27 cellular contexts compared by ENCODE assay signal in the genomic region with DNA sequence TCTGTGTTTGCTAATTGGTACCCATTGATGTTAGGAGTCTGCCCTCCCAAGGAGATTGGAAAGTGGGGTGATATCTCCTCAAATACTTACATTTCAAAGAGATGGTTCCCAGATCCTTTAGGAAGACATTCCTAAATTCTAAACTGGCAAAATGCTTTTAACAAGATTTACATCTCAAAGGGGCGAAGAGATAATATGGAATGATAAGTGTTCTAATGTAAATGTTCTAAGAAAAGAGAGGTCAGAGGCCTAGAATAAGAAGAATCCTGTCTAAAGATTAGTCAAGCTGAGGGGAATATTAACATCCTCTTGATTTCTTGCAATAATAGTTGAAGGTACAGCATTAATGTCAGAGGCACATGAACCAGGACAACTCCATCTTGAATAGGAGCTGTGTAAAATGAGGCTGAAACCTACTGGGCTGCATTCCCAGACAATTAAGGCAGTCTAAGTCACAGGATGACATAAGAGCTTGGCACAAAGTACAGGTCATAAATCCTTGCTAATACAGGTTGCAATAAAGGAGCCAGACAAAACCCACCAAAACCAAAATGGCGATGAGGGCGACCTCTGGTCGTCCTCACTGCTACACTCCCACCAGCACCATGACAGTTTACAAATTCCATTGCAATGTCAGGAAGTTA.
DNase-seq lines count a peak whose midpoint lies in the region; FAIRE-seq and TF ChIP-seq lines count a peak whose summit lies in the region.
"Had no signal": no experiment of that assay in that cellular context is flagged by ENCODE, and none has a peak within 500 bp of the region (broad histone marks: within the 10 kb centered on the region; RNA-seq: fewer than 3 reads in every experiment).

No MANE protein-coding gene starts in this region.

- no peak overlapping the region for H3K14ac ChIP-seq in H1 (ENCODE audit: insufficient read length)

- H2BK12ac ChIP-seq in H1 (ENCODE audit: low read depth, low read length) = peak overlapping the region; percentile 63; the same call in 1 of the 2 replicates

- H3K36me3 ChIP-seq in H1 (ENCODE audit: control insufficient read depth in 2 of 4, insufficient read depth in 4 of 4, low read length in 3 of 4) = no peaks in the 10 kb centered on the region
- H3K36me3 ChIP-seq in SJCRH30 = no peaks in the 10 kb centered on the region
- H3K36me3 ChIP-seq: breast epithelium, stomach, thyroid gland had no signal

- CTCF ChIA-PET in H1 (lab: Charles Lee; ENCODE audit: partially characterized antibody) = no interaction called here

- no peaks in the 10 kb centered on the region for H4K20me1 ChIP-seq in H1 (replicated peaks in 1 of 2; ENCODE audit: control insufficient read depth in 1 of 2, insufficient read depth in 2 of 2, low read length in 2 of 2)

- DNase-seq in EL (peak; percentile 14), M059J (ENCODE audit: low read depth) (peak; percentile 78), H1 (ENCODE audit: low read depth in 1 of 2, low spot score in 2 of 2) (no peak), mesothelial cell of epicardium (ENCODE audit: low spot score in 2 of 2, unreplicated experiment in 2 of 2) (no peak), SJCRH30 (no peak), COLO668 (lab: John Stamatoyannopoulos, UW; ENCODE audit: unreplicated experiment) (no peak), nucleus accumbens (lab: John Stamatoyannopoulos, UW) (no peak)
- DNase-seq in stimulated activated CD4-positive, alpha-beta T cell treated with anti-CD3 and anti-CD28 coated beads, Interleukin-4, amount 100 ng/mL, for 1 hour = no peak
- DNase-seq: activated CD4-positive, alpha-beta T cell treated with anti-CD3 and anti-CD28 coated beads for 4 hours; activated naive CD4-positive, alpha-beta T cell treated with anti-CD3 and anti-CD28 coated beads, Interleukin-2, amount 50 U/mL, for 16 hours; amniotic stem cell; CD8-positive, alpha-beta T cell; hippocampal formation; NCI-H1092 treated with DMSO at 0.1 percent for 48 hours; NCI-H1930; NCI-H2171 treated with DMSO at 0.1 percent for 48 hours; NCI-H510A treated with DMSO at 0.1 percent for 48 hours; PC-3; right cardiac atrium; SHP77; stomach; SW 1271; thyroid gland had no signal

- no peak overlapping the region for H3K56ac ChIP-seq in H1 (replicated peaks; ENCODE audit: insufficient read length, low read depth, low read length)

- H2BK15ac ChIP-seq in H1 (ENCODE audit: low read length) = no peak overlapping the region

- H3K4me1 ChIP-seq in H1 (replicated peaks in 1 of 4; ENCODE audit: control insufficient read depth in 3 of 4, insufficient read depth in 4 of 4, low read length in 3 of 4) = peaks cover 0 to 7% (median 1%) of the 10 kb centered on the region in 4 experiments; a peak in 2 of 7 replicates
- no peaks in the 10 kb centered on the region for H3K4me1 ChIP-seq in SJCRH30
- H3K4me1 ChIP-seq: breast epithelium, stomach, thyroid gland had no signal

- no peak for TF ChIP-seq CTCF in H1 (IDR thresholded peaks at IDR 0.05; ENCODE audit: control extremely low read depth in 1 of 3, insufficient read depth in 1 of 3, low read depth in 1 of 3, low read length in 3 of 3)
- TF ChIP-seq CTCF in mesothelial cell of epicardium (IDR thresholded peaks at IDR 0.05; ENCODE audit: unreplicated experiment) = no peak

- H3K27me3 ChIP-seq in H1 (replicated peaks in 1 of 4; ENCODE audit: control insufficient read depth in 3 of 4, extremely low read depth in 1 of 4, insufficient read depth in 3 of 4, low read length in 3 of 4) (no peaks in the 10 kb centered on the region), SJCRH30 (no peaks in the 10 kb centered on the region)
- H3K27me3 ChIP-seq: breast epithelium, stomach, thyroid gland had no signal

- H4K91ac ChIP-seq in H1 (replicated peaks; ENCODE audit: insufficient read length, low read length) = no peak overlapping the region

- no peak overlapping the region for H2AFZ ChIP-seq in H1 (ENCODE audit: low read length)

- TF ChIP-seq EP300 in H1 (IDR thresholded peaks at IDR 0.05; ENCODE audit: borderline replicate concordance in 1 of 2, low read depth in 2 of 2, low read length in 2 of 2) = no peak

- H3K4me3 ChIP-seq in H1 (ENCODE audit: extremely low read depth in 1 of 4, insufficient read depth in 2 of 4, low read depth in 3 of 4, low read length in 4 of 4) (no peak overlapping the region), SJCRH30 (no peak overlapping the region)
- H3K4me3 ChIP-seq: breast epithelium, stomach, thyroid gland had no signal

- no peak overlapping the region for H2BK20ac ChIP-seq in H1 (ENCODE audit: low read length)

- no peak overlapping the region for H2BK120ac ChIP-seq in H1 (replicated peaks; ENCODE audit: low read depth, low read length)

- H3K9me3 ChIP-seq in H1 (ENCODE audit: insufficient read depth in 2 of 2, low read depth in 1 of 2, low read length in 1 of 2) = no peaks in the 10 kb centered on the region
- no peaks in the 10 kb centered on the region for H3K9me3 ChIP-seq in SJCRH30 (replicated peaks)
- H3K9me3 ChIP-seq: breast epithelium, stomach, thyroid gland had no signal

- no peak for FAIRE-seq in H1 (lab: Jason Lieb, UNC)
- FAIRE-seq: GM12891 had no signal

- no peaks in the 10 kb centered on the region for H3K9me3 Mint-ChIP-seq in mesothelial cell of epicardium

- WGBS in H1 (ENCODE audit: extremely low coverage in 1 of 2, insufficient coverage in 1 of 2, insufficient read length in 1 of 2, insufficient replicate concordance in 2 of 2, low coverage in 1 of 2, low lambda C conversion rate in 2 of 2, missing lambda C conversion rate in 1 of 2), 2 experiments = 91% methylated on average over 4 of the region's 4 CpGs; no CpG with 5 or more reads in 1 of the 2 experiments

- H3K4me2 ChIP-seq in H1 (ENCODE audit: insufficient read depth in 1 of 2, low read depth in 2 of 2, low read length in 2 of 2) = no peak overlapping the region

- H3K36me3 Mint-ChIP-seq in mesothelial cell of epicardium = no peaks in the 10 kb centered on the region
- H3K36me3 Mint-ChIP-seq: CD8-positive, alpha-beta T cell had no signal

- TF ChIP-seq POLR2A in H1 (IDR thresholded peaks at IDR 0.05; ENCODE audit: control extremely low read depth in 1 of 2, low read depth in 2 of 2, low read length in 2 of 2) = no peak

- H4K8ac ChIP-seq in H1 (ENCODE audit: extremely low read depth, insufficient read depth, low read length) = no peak overlapping the region

- H3K27me3 Mint-ChIP-seq in mesothelial cell of epicardium (ENCODE audit: low read depth) = no peaks in the 10 kb centered on the region
- H3K27me3 Mint-ChIP-seq: activated T-helper 17 cell treated with anti-CD3 and anti-CD28 coated beads, Interleukin-2, amount 50 U/mL, for 72 hours; B cell had no signal

- no peak overlapping the region for H3K4me3 Mint-ChIP-seq in mesothelial cell of epicardium
- H3K4me3 Mint-ChIP-seq: activated T-helper 17 cell treated with anti-CD3 and anti-CD28 coated beads, Interleukin-2, amount 50 U/mL, for 72 hours; B cell; CD8-positive, alpha-beta T cell had no signal

- no peaks in the 10 kb centered on the region for H3K23me2 ChIP-seq in H1 (ENCODE audit: low read depth, low read length)

- H3K4ac ChIP-seq in H1 (replicated peaks; ENCODE audit: insufficient read length, low read depth, low read length) = no peak overlapping the region

- POLR2A ChIA-PET in H1 (lab: Charles Lee; ENCODE audit: partially characterized antibody) = no interaction called here

- no peak overlapping the region for H4K5ac ChIP-seq in H1 (ENCODE audit: insufficient read length, low read depth, low read length)

- H3K27ac ChIP-seq in H1 (ENCODE audit: low read depth, low read length) = no peak overlapping the region
- H3K27ac ChIP-seq in SJCRH30 = no peak overlapping the region
- H3K27ac ChIP-seq: breast epithelium, stomach, thyroid gland had no signal

- peaks cover 56% of the 10 kb centered on the region for H3K4me1 Mint-ChIP-seq in mesothelial cell of epicardium
- H3K4me1 Mint-ChIP-seq: activated T-helper 17 cell treated with anti-CD3 and anti-CD28 coated beads, Interleukin-2, amount 50 U/mL, for 72 hours; B cell had no signal

- H3K23ac ChIP-seq in H1 (ENCODE audit: insufficient read length) = no peak overlapping the region

- no peaks in the 10 kb centered on the region for H3K79me1 ChIP-seq in H1 (ENCODE audit: low read depth, low read length)

- no peak for TF ChIP-seq RAD21 in H1 (IDR thresholded peaks at IDR 0.05 in 1 of 2, conservative IDR thresholded peaks at IDR 0.05 in 1 of 2; ENCODE audit: low read depth in 2 of 2, low read length in 2 of 2)

- H2BK5ac ChIP-seq in H1 (ENCODE audit: low read depth, low read length) = no peak overlapping the region

- no peak overlapping the region for H3K18ac ChIP-seq in H1 (ENCODE audit: extremely low read depth, low read length)

- H2AK5ac ChIP-seq in H1 (ENCODE audit: low read depth, low read length) = no peak overlapping the region

- no peak overlapping the region for H3K9ac ChIP-seq in H1 (replicated peaks in 1 of 4; ENCODE audit: extremely low read depth in 1 of 4, low read depth in 3 of 4, low read length in 3 of 4)

- peak overlapping the region; percentile 81 for H3K27ac Mint-ChIP-seq in mesothelial cell of epicardium
- H3K27ac Mint-ChIP-seq: activated T-helper 17 cell treated with anti-CD3 and anti-CD28 coated beads, Interleukin-2, amount 50 U/mL, for 72 hours; B cell; CD8-positive, alpha-beta T cell had no signal

- no peaks in the 10 kb centered on the region for H3K79me2 ChIP-seq in H1 (ENCODE audit: control insufficient read depth in 1 of 2, insufficient read depth in 2 of 2, low read length in 2 of 2)

TF ChIP-seq in H1, 55 proteins besides CTCF, POLR2A, EP300 and RAD21 (continues in another document):
- TF ChIP-seq, protein P1, sequence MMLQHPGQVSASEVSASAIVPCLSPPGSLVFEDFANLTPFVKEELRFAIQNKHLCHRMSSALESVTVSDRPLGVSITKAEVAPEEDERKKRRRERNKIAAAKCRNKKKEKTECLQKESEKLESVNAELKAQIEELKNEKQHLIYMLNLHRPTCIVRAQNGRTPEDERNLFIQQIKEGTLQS (IDR thresholded peaks at IDR 0.05; ENCODE audit: insufficient read depth, low read depth, low read length) = no peak
- TF ChIP-seq MAFK (IDR thresholded peaks at IDR 0.05; ENCODE audit: low read depth, low read length) (no peak), TAF7 (optimal IDR thresholded peaks at IDR 0.05; ENCODE audit: borderline replicate concordance, low read depth, low read length) (no peak), POU5F1 (IDR thresholded peaks at IDR 0.05; ENCODE audit: low read depth, low read length) (no peak), YY1 (IDR thresholded peaks at IDR 0.05; ENCODE audit: low read depth, low read length) (no peak), CBX8 (IDR thresholded peaks at IDR 0.05; ENCODE audit: borderline replicate concordance, low read depth, low read length) (no peak), ASH2L (IDR thresholded peaks at IDR 0.05; ENCODE audit: low read length) (no peak), RFX5 (IDR thresholded peaks at IDR 0.05; ENCODE audit: borderline replicate concordance, low read depth, low read length) (no peak)
- TF ChIP-seq, protein P2, sequence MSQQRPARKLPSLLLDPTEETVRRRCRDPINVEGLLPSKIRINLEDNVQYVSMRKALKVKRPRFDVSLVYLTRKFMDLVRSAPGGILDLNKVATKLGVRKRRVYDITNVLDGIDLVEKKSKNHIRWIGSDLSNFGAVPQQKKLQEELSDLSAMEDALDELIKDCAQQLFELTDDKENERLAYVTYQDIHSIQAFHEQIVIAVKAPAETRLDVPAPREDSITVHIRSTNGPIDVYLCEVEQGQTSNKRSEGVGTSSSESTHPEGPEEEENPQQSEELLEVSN (IDR thresholded peaks at IDR 0.05) = no peak

Comparison
In these comparisons a context has a peak if more than half of its experiments do, and no peak if none do; other contexts are left out.
1. DNase-seq: peak in EL (single experiment) and M059J (single experiment); none in H1 (0 of 2), mesothelial cell of epicardium (0 of 2), SJCRH30 (0 of 2), stimulated activated CD4-positive, alpha-beta T cell treated with anti-CD3 and anti-CD28 coated beads, Interleukin-4, amount 100 ng/mL, for 1 hour (single experiment), COLO668 (single experiment) and nucleus accumbens (0 of 56).